8 cellular contexts compared by ENCODE assay signal in the genomic region with DNA sequence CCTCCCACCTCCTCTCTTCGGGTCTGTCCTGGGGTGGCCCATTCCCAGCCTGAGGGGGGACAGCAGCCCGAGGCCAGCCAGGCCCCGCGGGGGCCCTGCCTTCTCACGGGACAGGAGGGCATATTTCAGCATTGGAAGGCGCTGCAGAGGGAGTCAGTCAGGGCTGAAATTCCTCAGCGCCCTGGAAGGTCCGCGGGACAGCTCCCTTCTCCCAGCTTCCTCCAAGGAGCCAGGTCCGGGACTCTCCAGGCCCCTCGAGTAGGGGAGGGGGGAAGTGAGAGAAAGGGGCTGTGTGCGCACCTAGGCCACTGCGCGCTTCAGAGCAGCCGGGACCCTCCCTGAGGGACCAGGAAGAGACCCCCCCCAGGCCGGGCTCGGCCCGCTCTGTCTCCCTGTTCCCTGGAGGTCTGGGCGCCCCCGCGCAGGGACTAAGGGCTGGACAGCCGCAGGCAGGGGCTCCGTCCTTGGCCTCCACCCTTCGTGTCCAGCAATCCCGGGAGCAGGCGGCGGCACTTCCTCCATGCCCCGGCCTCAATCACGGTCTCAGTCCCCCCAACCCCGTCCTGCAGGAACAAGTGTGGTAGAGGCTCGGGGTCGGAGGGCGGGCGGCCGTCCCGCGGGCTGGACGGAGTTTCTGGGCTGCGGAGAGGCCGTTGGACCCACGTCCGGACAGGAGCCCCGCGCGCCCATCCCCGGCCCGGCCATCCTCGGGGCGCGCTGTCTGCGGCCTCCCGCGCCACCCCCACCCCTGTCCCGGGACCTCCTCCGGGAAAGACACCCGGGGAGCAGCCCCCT. TPM values are rescaled to one million over a fixed set of nuclear protein-coding genes. Genes with fewer than 3 reads are reported as not detected.
DNase-seq lines count a peak whose midpoint lies in the region; ATAC-seq and TF ChIP-seq lines count a peak whose summit lies in the region.

No MANE protein-coding gene starts in this region.

- no TSS peak for BruUV-seq in Caco-2 (replicated peaks; lab: Mats Ljungman, UMichigan)

- H3K4me1 ChIP-seq in Caco-2 (peaks cover 28% of the 10 kb centered on the region), Peyer's patch (peaks cover 0 to 38% (median 30%) of the 10 kb centered on the region in 4 donors), right atrium auricular region (peaks cover 0 to 46% of the 10 kb centered on the region in 2 donors)

- CTCF ChIA-PET in Caco-2 (lab: Charles Lee) = interaction anchor here (0.5 to 1.5 kb wide), 13 partner anchors 37 to 1127 kb away, joined by 3 to 8 read pairs (median 4); no protein-coding TSS in a partner anchor

- H3K27ac ChIP-seq in Peyer's patch (peak overlapping the region in 1 of 4 donors; percentile 0), right atrium auricular region (peak overlapping the region in 1 of 2 donors; percentile 76)

- H3K27ac Mint-ChIP-seq in Caco-2 (ENCODE audit: unreplicated experiment) = no peak overlapping the region
- H3K27ac Mint-ChIP-seq in progenitor cell of endocrine pancreas = no peak overlapping the region

- peak in 1 of 2 experiments; percentile 36 for DNase-seq in Caco-2
- peak in 2 of 3 donors; percentile 37 to 39 for DNase-seq in Peyer's patch
- no peak for DNase-seq in right atrium auricular region (ENCODE audit: low spot score)
- DNase-seq in progenitor cell of endocrine pancreas (ENCODE audit: low spot score, unreplicated experiment) = peak; percentile 16
- DNase-seq in UCSD-AML1 (lab: John Stamatoyannopoulos, UW; ENCODE audit: unreplicated experiment) = no peak
- no peak for DNase-seq in HuH-7 (ENCODE audit: low spot score)

- H3K36me3 ChIP-seq in Caco-2 (ENCODE audit: control insufficient read depth, insufficient read depth, low read length) (no peaks in the 10 kb centered on the region), Peyer's patch (no peaks in the 10 kb centered on the region), right atrium auricular region (no peaks in the 10 kb centered on the region)

- H3K36me3 Mint-ChIP-seq in Caco-2 (ENCODE audit: insufficient read depth, unreplicated experiment) = no peaks in the 10 kb centered on the region
- H3K36me3 Mint-ChIP-seq in progenitor cell of endocrine pancreas (ENCODE audit: insufficient read depth) = no peaks in the 10 kb centered on the region

- H3K9me3 Mint-ChIP-seq in Caco-2 (ENCODE audit: unreplicated experiment) = no peaks in the 10 kb centered on the region
- H3K9me3 Mint-ChIP-seq in progenitor cell of endocrine pancreas (ENCODE audit: low read depth) = no peaks in the 10 kb centered on the region

- H3K4me3 Mint-ChIP-seq in Caco-2 (ENCODE audit: unreplicated experiment) = peak overlapping the region; percentile 41
- H3K4me3 Mint-ChIP-seq in progenitor cell of endocrine pancreas (ENCODE audit: low read depth) = no peak overlapping the region

- H3K27me3 ChIP-seq in Caco-2 (replicated peaks; ENCODE audit: control insufficient read depth, insufficient read depth, low read length) (peaks cover 3% of the 10 kb centered on the region), Peyer's patch (peaks cover 0 to 43% of the 10 kb centered on the region in 2 donors), right atrium auricular region (peaks cover 0 to 8% of the 10 kb centered on the region in 2 donors)

- H3K27me3 Mint-ChIP-seq in Caco-2 (ENCODE audit: insufficient read depth, unreplicated experiment) (peaks cover 17% of the 10 kb centered on the region), progenitor cell of endocrine pancreas (peaks cover 48% of the 10 kb centered on the region)

- no peak for TF ChIP-seq POLR2A in Peyer's patch (IDR thresholded peaks at IDR 0.05)

- H3K4me3 ChIP-seq in Caco-2 (ENCODE audit: low read depth, low read length) (0 out of 2 replicates have a peak overlapping the region, but pooled peaks have one; percentile 11), Peyer's patch (peak overlapping the region in 3 of 4 donors; percentile 47 to 56 (median 51)), right atrium auricular region (peak overlapping the region; percentile 49 to 66)

- intact Hi-C loops in Caco-2 (cut with micrococcal nuclease; ENCODE audit: unreplicated experiment) = loop anchor here (1.0 kb wide), 1 partner anchor 94 kb away; no protein-coding TSS in a partner anchor

- no peak for TF ChIP-seq CTCF in Caco-2 (IDR thresholded peaks at IDR 0.05; ENCODE audit: insufficient read depth in 1 of 2, low read depth in 1 of 2, low read length in 1 of 2, severe bottlenecking in 1 of 2, unreplicated experiment in 1 of 2)
- TF ChIP-seq CTCF in Peyer's patch (IDR thresholded peaks at IDR 0.05) = no peak
- no peak for TF ChIP-seq CTCF in right atrium auricular region (IDR thresholded peaks at IDR 0.05)
- no peak for TF ChIP-seq CTCF in progenitor cell of endocrine pancreas (IDR thresholded peaks at IDR 0.05; ENCODE audit: unreplicated experiment)

- H3K4me1 Mint-ChIP-seq in Caco-2 (ENCODE audit: low read depth, unreplicated experiment) (peaks cover 7% of the 10 kb centered on the region), progenitor cell of endocrine pancreas (ENCODE audit: low read depth) (peaks cover 5% of the 10 kb centered on the region)

- POLR2A ChIA-PET in Caco-2 (lab: Charles Lee) = no interaction called here

- no peak for ATAC-seq in HG02678 (IDR thresholded peaks at IDR 0.05; ENCODE audit: unreplicated experiment)
- ATAC-seq in GM18909 (IDR thresholded peaks at IDR 0.05; ENCODE audit: poor library complexity, unreplicated experiment) = no peak

- H3K9me3 ChIP-seq in Caco-2 (no peaks in the 10 kb centered on the region), Peyer's patch (no peaks in the 10 kb centered on the region), right atrium auricular region (no peaks in the 10 kb centered on the region)

RNA-seq across cellular contexts. Expression of a gene that starts 6.0 kb away (rescaled TPM):
- 2.3 TPM in 2 replicates for total RNA-seq in Caco-2 (2022)
- under 1 TPM in 1 of 4 donors, not detected in 3; 0.80 TPM for total RNA-seq in Peyer's patch
- 10 to 100 TPM in 1 of 2 donors, 1 to 10 TPM in 1; 6.5 to 15.3 TPM for total RNA-seq in right atrium auricular region
- 12.3 and 12.9 TPM in 2 replicates for total RNA-seq in progenitor cell of endocrine pancreas

Comparison
In these comparisons a context has a peak if more than half of its experiments do, and no peak if none do; other contexts are left out.
1. DNase-seq: peak in Peyer's patch (2 of 3) and progenitor cell of endocrine pancreas (single experiment); none in right atrium auricular region (single experiment), UCSD-AML1 (single experiment) and HuH-7 (single experiment).
2. Peak in every context shown above with its lines, with median percentiles within 50 percentile points of each other: H3K4me3 ChIP-seq.